32 cellular contexts compared by ENCODE assay signal in the genomic region with DNA sequence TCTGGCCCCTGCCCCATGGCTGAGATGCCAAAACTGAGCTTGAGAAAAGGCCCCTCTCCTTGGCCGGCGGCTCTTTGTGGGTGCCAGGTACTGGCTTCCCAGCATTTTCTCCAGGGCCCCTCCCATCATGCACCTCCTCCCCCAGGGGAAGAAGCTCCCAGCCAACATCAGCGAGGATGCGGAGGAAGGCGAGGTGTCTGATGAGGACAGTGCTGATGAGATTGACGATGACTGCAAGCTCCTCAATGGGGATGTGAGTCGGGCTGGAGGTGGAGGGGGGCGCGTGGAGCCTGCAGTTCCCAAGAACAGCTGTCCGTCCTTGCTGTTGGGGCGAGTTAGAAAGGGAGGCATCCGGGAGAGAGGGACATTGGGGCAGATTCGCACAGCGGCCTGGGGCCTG. TPM values are rescaled to one million over a fixed set of nuclear protein-coding genes. Genes with fewer than 3 reads are reported as not detected.
"Had no signal": no experiment of that assay in that cellular context is flagged by ENCODE, and none has a peak within 500 bp of the region (broad histone marks: within the 10 kb centered on the region; RNA-seq: fewer than 3 reads in every experiment).

No MANE protein-coding gene starts in this region.

- H3K36me3 Mint-ChIP-seq: mesothelial cell of epicardium had no signal

- H3K27me3 ChIP-seq: hepatocyte, neutrophil, upper lobe of right lung had no signal

- H3K4me1 ChIP-seq: heart right ventricle, left ventricle myocardium inferior, parathyroid adenoma, tibial artery, upper lobe of right lung had no signal

- DNase-seq: heart right ventricle; islet precursor cell; left ventricle myocardium inferior; mesendoderm; naive thymus-derived CD4-positive, alpha-beta T cell; occipital lobe; retina; right cardiac atrium; stimulated activated CD4-positive, alpha-beta T cell treated with anti-CD3 and anti-CD28 coated beads, Interleukin-12 subunit alpha, Interleukin-12 subunit beta, amount 100 ng/mL, for 4 hours; stimulated activated CD4-positive, alpha-beta T cell treated with anti-CD3 and anti-CD28 coated beads, Interleukin-15, amount 100 ng/mL, for 24 hours; stimulated activated CD4-positive, alpha-beta T cell treated with anti-CD3 and anti-CD28 coated beads, Interleukin-2, amount 100 ng/mL, for 24 hours; stimulated activated CD4-positive, alpha-beta T cell treated with anti-CD3 and anti-CD28 coated beads, Interleukin-4, amount 100 ng/mL, for 1 hour; stimulated activated naive CD4-positive, alpha-beta T cell; tibial artery; trophoblast cell; upper lobe of right lung had no signal

- H3K36me3 ChIP-seq: heart right ventricle, left ventricle myocardium inferior, neutrophil, thoracic aorta, tibial artery, upper lobe of right lung had no signal

- H3K9ac ChIP-seq: parathyroid adenoma had no signal

- H3K9me3 ChIP-seq: neutrophil, suprapubic skin, upper lobe of right lung had no signal

- H3K4me2 ChIP-seq: hepatocyte had no signal

- H2AFZ ChIP-seq: hepatocyte, parathyroid adenoma had no signal

- H3K4me3 ChIP-seq: heart right ventricle, hepatocyte, left ventricle myocardium inferior, lung, skin epidermis, suprapubic skin, thoracic aorta, tibial artery, upper lobe of right lung had no signal

- H3K27ac Mint-ChIP-seq: mesothelial cell of epicardium; naive thymus-derived CD4-positive, alpha-beta T cell; natural killer cell treated with Interleukin-12 subunit alpha and Interleukin-12 subunit beta and Interleukin-15 and Interleukin-18, amount 100 ng/mL, for 72 hours; progenitor cell of endocrine pancreas; stimulated activated naive CD8-positive, alpha-beta T cell treated with anti-CD3 and anti-CD28 coated beads, Interleukin-15, Interleukin-2, amounts not matched to agents 100 ng/mL and 50 ng/mL, for 24 hours had no signal

- H3K27ac ChIP-seq: heart right ventricle, hepatocyte, left ventricle myocardium inferior, neutrophil, parathyroid adenoma, skin epidermis, suprapubic skin, thoracic aorta, tibial artery, upper lobe of right lung had no signal

- H3K27me3 Mint-ChIP-seq: naive thymus-derived CD4-positive, alpha-beta T cell; natural killer cell treated with Interleukin-12 subunit alpha and Interleukin-12 subunit beta and Interleukin-15 and Interleukin-18, amount 100 ng/mL, for 72 hours; stimulated activated naive CD8-positive, alpha-beta T cell treated with anti-CD3 and anti-CD28 coated beads, Interleukin-15, Interleukin-2, amounts not matched to agents 100 ng/mL and 50 ng/mL, for 24 hours had no signal

- H3K4me3 Mint-ChIP-seq: mesothelial cell of epicardium; naive thymus-derived CD4-positive, alpha-beta T cell; natural killer cell treated with Interleukin-12 subunit alpha and Interleukin-12 subunit beta and Interleukin-15 and Interleukin-18, amount 100 ng/mL, for 72 hours; stimulated activated naive CD8-positive, alpha-beta T cell treated with anti-CD3 and anti-CD28 coated beads, Interleukin-15, Interleukin-2, amounts not matched to agents 100 ng/mL and 50 ng/mL, for 24 hours had no signal

- ATAC-seq: heart right ventricle; naive thymus-derived CD4-positive, alpha-beta T cell; natural killer cell treated with Interleukin-12 subunit alpha and Interleukin-12 subunit beta and Interleukin-15 and Interleukin-18, amount 100 ng/mL, for 72 hours; right cardiac atrium; sciatic nerve; upper lobe of right lung had no signal

RNA-seq across cellular contexts. Expression of a gene that starts 13.5 kb away (rescaled TPM):
- total RNA-seq: progenitor cell of endocrine pancreas had no signal

RNA-seq across cellular contexts. Expression of a gene that starts 40.4 kb away (rescaled TPM):
- total RNA-seq: hepatocyte; mesothelial cell of epicardium; mononuclear cell; myocyte; naive thymus-derived CD4-positive, alpha-beta T cell; natural killer cell treated with Interleukin-12 subunit alpha and Interleukin-12 subunit beta and Interleukin-15 and Interleukin-18, amount 100 ng/mL, for 72 hours; osteocyte; pulmonary artery endothelial cell had no signal
- polyA plus RNA-seq: naive thymus-derived CD4-positive, alpha-beta T cell had no signal
